ENCODE assay signal across 8 cellular contexts in genomic region chr12:71661977-71662522, GRCh38. TPM values are rescaled to one million over a fixed set of nuclear protein-coding genes. Genes with fewer than 3 reads are reported as not detected.
DNase-seq lines count a peak whose midpoint lies in the region; ATAC-seq, FAIRE-seq and TF ChIP-seq lines count a peak whose summit lies in the region.

No MANE protein-coding gene starts in this region.

- no peak overlapping the region for H2AFZ ChIP-seq in keratinocyte (ENCODE audit: control insufficient read depth, low read length)

- H3K36me3 ChIP-seq in adipocyte (ENCODE audit: control insufficient read depth, insufficient read depth, low read length, severe bottlenecking), result peaks cover 35% of the 10 kb centered on the region
- peaks cover 0 to 3% of the 10 kb centered on the region in 2 experiments for H3K36me3 ChIP-seq in keratinocyte (ENCODE audit: control insufficient read depth in 2 of 2, extremely low read depth in 1 of 2, insufficient read depth in 2 of 2, low read length in 2 of 2)
- H3K36me3 ChIP-seq in testis (ENCODE audit: low read depth, missing control alignments), result no peaks in the 10 kb centered on the region

- H3K4me1 ChIP-seq in adipocyte (ENCODE audit: control insufficient read depth, insufficient read depth, low read length) (peaks cover 32% of the 10 kb centered on the region), keratinocyte (ENCODE audit: control insufficient read depth, extremely low read depth, insufficient read depth, low read length) (peaks cover 9% of the 10 kb centered on the region), testis (peaks cover 11% of the 10 kb centered on the region)

- 4 to 6% methylated on average over 7 of the region's 7 CpGs for WGBS in testis, 2 donors

- no peak for FAIRE-seq in keratinocyte (lab: Jason Lieb, UNC)

- dilution Hi-C loops in keratinocyte (cut with MboI; ENCODE audit: extremely low pct_ligation_motif_present, low sequenced_read_pairs), result loop anchor here (5.0 kb wide), 1 partner anchor 75 kb away; no protein-coding TSS in a partner anchor

- peaks cover 30% of the 10 kb centered on the region for H3K4me1 Mint-ChIP-seq in activated CD4-positive, alpha-beta T cell treated with anti-CD3 and anti-CD28 coated beads, Interleukin-2, amount 10 ng/mL, durations not matched to agents 24 days and 14 days

- H3K9me3 ChIP-seq in adipocyte (ENCODE audit: control insufficient read depth, low read length), result no peaks in the 10 kb centered on the region
- no peaks in the 10 kb centered on the region for H3K9me3 ChIP-seq in keratinocyte (ENCODE audit: control insufficient read depth, low read depth, low read length)
- no peaks in the 10 kb centered on the region for H3K9me3 ChIP-seq in testis

- peaks cover 9% of the 10 kb centered on the region for H4K20me1 ChIP-seq in keratinocyte (ENCODE audit: control insufficient read depth, extremely low read depth, insufficient read depth, low read length)

- H3K9me1 ChIP-seq in keratinocyte (ENCODE audit: control insufficient read depth, extremely low read depth, insufficient read depth, low read length), result no peaks in the 10 kb centered on the region

- peak overlapping the region; percentile 88 for H3K4me2 ChIP-seq in keratinocyte (ENCODE audit: control insufficient read depth, extremely low read depth, insufficient read depth, low read depth, low read length)

- H3K9ac ChIP-seq in adipocyte (ENCODE audit: low read length), result peak overlapping the region; percentile 99
- H3K9ac ChIP-seq in keratinocyte (ENCODE audit: control insufficient read depth, extremely low read depth, insufficient read depth, low read length), result peak overlapping the region; percentile 100

- H3K79me2 ChIP-seq in keratinocyte (ENCODE audit: control insufficient read depth, insufficient read depth, low read length), result peaks cover 75% of the 10 kb centered on the region

- no peaks in the 10 kb centered on the region for H3K27me3 Mint-ChIP-seq in activated CD4-positive, alpha-beta T cell treated with anti-CD3 and anti-CD28 coated beads, Interleukin-2, amount 10 ng/mL, durations not matched to agents 24 days and 14 days

- H3K36me3 Mint-ChIP-seq in activated CD4-positive, alpha-beta T cell treated with anti-CD3 and anti-CD28 coated beads, Interleukin-2, amount 10 ng/mL, durations not matched to agents 24 days and 14 days (ENCODE audit: low read depth), result peaks cover 44% of the 10 kb centered on the region

- peak overlapping the region; percentile 97 for H3K4me3 Mint-ChIP-seq in activated CD4-positive, alpha-beta T cell treated with anti-CD3 and anti-CD28 coated beads, Interleukin-2, amount 10 ng/mL, durations not matched to agents 24 days and 14 days

- H3K4me3 ChIP-seq in adipocyte (ENCODE audit: low read length), result peak overlapping the region; percentile 99
- peak overlapping the region; percentile 87 to 97 (median 92) for H3K4me3 ChIP-seq in keratinocyte (ENCODE audit: control insufficient read depth in 2 of 3, extremely low read depth in 1 of 3, insufficient read depth in 2 of 3, low read depth in 1 of 3, low read length in 3 of 3)
- peak overlapping the region; percentile 88 to 95 for H3K4me3 ChIP-seq in testis

- H3K27me3 ChIP-seq in adipocyte (replicated peaks; ENCODE audit: control insufficient read depth, insufficient read depth, low read length) (no peaks in the 10 kb centered on the region), keratinocyte (ENCODE audit: control insufficient read depth, extremely low read depth, insufficient read depth, low read length) (no peaks in the 10 kb centered on the region), testis (no peaks in the 10 kb centered on the region)

- H3K9me3 Mint-ChIP-seq in activated CD4-positive, alpha-beta T cell treated with anti-CD3 and anti-CD28 coated beads, Interleukin-2, amount 10 ng/mL, durations not matched to agents 24 days and 14 days, result peaks cover 2% of the 10 kb centered on the region

- H3K27ac ChIP-seq in keratinocyte (ENCODE audit: control insufficient read depth, insufficient read depth, low read length) (peak overlapping the region; percentile 99), testis (peak overlapping the region; percentile 95 to 97)

- no peak for TF ChIP-seq POLR2A in testis (IDR thresholded peaks at IDR 0.05)

- no peak for ATAC-seq in GM21528 (IDR thresholded peaks at IDR 0.05; ENCODE audit: low FRiP score, unreplicated experiment)

- TF ChIP-seq CTCF in keratinocyte (optimal IDR thresholded peaks at IDR 0.05 in 1 of 3, IDR thresholded peaks at IDR 0.05 in 1 of 3, conservative IDR thresholded peaks at IDR 0.05 in 1 of 3; ENCODE audit: extremely low read depth in 1 of 3, insufficient read depth in 2 of 3, low read length in 3 of 3) (no peak), testis (IDR thresholded peaks at IDR 0.05) (no peak)

- intact Hi-C loops in activated CD4-positive, alpha-beta T cell treated with anti-CD3 and anti-CD28 coated beads, Interleukin-2, amount 10 ng/mL, durations not matched to agents 24 days and 14 days (cut with micrococcal nuclease), result loop anchor here (1.0 to 2.0 kb wide), 2 partner anchors 20 to 1923 kb away; partner anchors contain the start of gene RAB3IP
- intact Hi-C loops in testis (cut with DNase I; ENCODE audit: low total_unique reads), result no loop called here

- no peak for DNase-seq in activated CD4-positive, alpha-beta T cell treated with anti-CD3 and anti-CD28 coated beads, Interleukin-2, amount 10 ng/mL, durations not matched to agents 24 days and 14 days
- no peak for DNase-seq in activated CD4-positive, alpha-beta T cell treated with anti-CD3 and anti-CD28 coated beads for 1 hour
- DNase-seq in adipocyte (ENCODE audit: low read depth) (peak; percentile 79), keratinocyte (ENCODE audit: low read depth, low spot score) (no peak), testis (no peak), globus pallidus (ENCODE audit: low spot score) (no peak)
- DNase-seq in effector CD8-positive, alpha-beta T cell (lab: John Stamatoyannopoulos, UW), result no peak

- H3K27ac Mint-ChIP-seq in activated CD4-positive, alpha-beta T cell treated with anti-CD3 and anti-CD28 coated beads, Interleukin-2, amount 10 ng/mL, durations not matched to agents 24 days and 14 days, result peak overlapping the region; percentile 99

RNA-seq across cellular contexts. Expression of gene ZFC3H1, which starts 1.6 kb away (rescaled TPM):
- total RNA-seq in activated CD4-positive, alpha-beta T cell treated with anti-CD3 and anti-CD28 coated beads, Interleukin-2, amount 10 ng/mL, durations not matched to agents 24 days and 14 days, result 63.3 and 64.6 TPM in 2 replicates
- polyA plus RNA-seq in keratinocyte, result 20.3 to 56.3 TPM (median 39.3 TPM) in 3 replicates
- polyA plus RNA-seq in keratinocyte (2011; ENCODE audit: low read depth), result 30.1 TPM
- 10.1 and 25.5 TPM in 2 replicates for polyA plus RNA-seq in keratinocyte (2011; cell fraction: cytosol; rRNA removed)
- 131 and 172 TPM in 2 replicates for polyA plus RNA-seq in keratinocyte (2011; cell fraction: nucleus; rRNA removed)
- 13.5 and 26.3 TPM in 2 replicates for polyA plus RNA-seq in keratinocyte (2012; ENCODE audit: low replicate concordance)
- polyA minus RNA-seq in keratinocyte, result 8.0 to 53.2 TPM (median 23.8 TPM) in 3 replicates
- polyA minus RNA-seq in keratinocyte (2011; cell fraction: cytosol; rRNA and poly(A)+ RNA removed), result 8.2 TPM
- polyA minus RNA-seq in keratinocyte (2011; cell fraction: nucleus; rRNA and poly(A)+ RNA removed), result 52.9 and 98.6 TPM in 2 replicates
- total RNA-seq in testis, result 100 to 1,000 TPM in 1 of 2 donors, 10 to 100 TPM in 1; 83.7 to 144 TPM
- polyA plus RNA-seq in testis (ENCODE audit: insufficient read depth, low read depth, low replicate concordance), result 24.1 TPM

RNA-seq across cellular contexts. Expression of gene THAP2, which starts 2.1 kb away (rescaled TPM):
- 5.7 and 6.9 TPM in 2 replicates for total RNA-seq in activated CD4-positive, alpha-beta T cell treated with anti-CD3 and anti-CD28 coated beads, Interleukin-2, amount 10 ng/mL, durations not matched to agents 24 days and 14 days
- polyA plus RNA-seq in keratinocyte (1.2 to 4.4 TPM (median 2.7 TPM) in 3 replicates), testis (ENCODE audit: insufficient read depth, low read depth, low replicate concordance) (25.8 TPM)
- polyA plus RNA-seq in keratinocyte (2011; ENCODE audit: low read depth), result 16.3 TPM
- polyA plus RNA-seq in keratinocyte (2011; cell fraction: cytosol; rRNA removed), result 1.2 and 4.6 TPM in 2 replicates
- 6.7 and 10.0 TPM in 2 replicates for polyA plus RNA-seq in keratinocyte (2011; cell fraction: nucleus; rRNA removed)
- polyA plus RNA-seq in keratinocyte (2012; ENCODE audit: low replicate concordance), result 1.7 and 5.7 TPM in 2 replicates
- 0.69 to 1.9 TPM in 2 of 3 replicates, not detected in the other for polyA minus RNA-seq in keratinocyte
- polyA minus RNA-seq in keratinocyte (2011; cell fraction: cytosol; rRNA and poly(A)+ RNA removed), result 0.58 TPM
- 1.8 and 4.7 TPM in 2 replicates for polyA minus RNA-seq in keratinocyte (2011; cell fraction: nucleus; rRNA and poly(A)+ RNA removed)
- total RNA-seq in testis, result 10 to 100 TPM in 1 of 2 donors, 1 to 10 TPM in 1; 7.7 to 13.4 TPM

RNA-seq across cellular contexts. Expression of gene TMEM19, which starts 23.8 kb away (rescaled TPM):
- 10.2 and 13.5 TPM in 2 replicates for total RNA-seq in activated CD4-positive, alpha-beta T cell treated with anti-CD3 and anti-CD28 coated beads, Interleukin-2, amount 10 ng/mL, durations not matched to agents 24 days and 14 days
- polyA plus RNA-seq in keratinocyte (25.4 to 38.8 TPM (median 36.5 TPM) in 3 replicates), testis (ENCODE audit: insufficient read depth, low read depth, low replicate concordance) (16.0 TPM)
- 3.1 TPM for polyA plus RNA-seq in keratinocyte (2011; ENCODE audit: low read depth)
- polyA plus RNA-seq in keratinocyte (2011; cell fraction: cytosol; rRNA removed), result 11.2 and 18.7 TPM in 2 replicates
- 28.0 and 35.1 TPM in 2 replicates for polyA plus RNA-seq in keratinocyte (2011; cell fraction: nucleus; rRNA removed)
- 7.9 and 15.2 TPM in 2 replicates for polyA plus RNA-seq in keratinocyte (2012; ENCODE audit: low replicate concordance)
- 8.4 to 60.1 TPM (median 58.2 TPM) in 3 replicates for polyA minus RNA-seq in keratinocyte
- 24.4 TPM for polyA minus RNA-seq in keratinocyte (2011; cell fraction: cytosol; rRNA and poly(A)+ RNA removed)
- polyA minus RNA-seq in keratinocyte (2011; cell fraction: nucleus; rRNA and poly(A)+ RNA removed), result 39.6 and 66.4 TPM in 2 replicates
- 10 to 100 TPM; 11.5 to 14.9 TPM for total RNA-seq in testis
